Comparison of ENCODE assay signal across 19 cellular contexts in genomic region chr5:175328687-175329086, GRCh38.
"Had no signal": no experiment of that assay in that cellular context is flagged by ENCODE, and none has a peak within 500 bp of the region (broad histone marks: within the 10 kb centered on the region; RNA-seq: fewer than 3 reads in every experiment).

No MANE protein-coding gene starts in this region.

- H3K27ac ChIP-seq: coronary artery, dorsolateral prefrontal cortex, esophagus muscularis mucosa, gastrocnemius medialis, heart right ventricle, left lung, lower lobe of right lung had no signal

- DNase-seq: dermis blood vessel endothelial cell; dorsolateral prefrontal cortex; effector CD4-positive, alpha-beta T cell; effector memory CD4-positive, alpha-beta T cell; foreskin melanocyte; gastrocnemius medialis; glutamatergic neuron; head of caudate nucleus; heart right ventricle; hippocampal formation; left cardiac atrium; left lung; left ventricle myocardium superior; lower lobe of right lung; mesenchymal stem cell; mucosa of descending colon; naive B cell had no signal

- H3K27me3 ChIP-seq: dorsolateral prefrontal cortex, gastrocnemius medialis, left lung had no signal

- H3K4me1 ChIP-seq: esophagus muscularis mucosa, gastrocnemius medialis, heart right ventricle, left lung, lower lobe of right lung had no signal

- ATAC-seq: gastrocnemius medialis, heart right ventricle, left cardiac atrium, left lung, left ventricle myocardium superior, lower lobe of right lung, mucosa of descending colon had no signal
